Comparison of ENCODE assay signal across 18 cellular contexts in the genomic region with DNA sequence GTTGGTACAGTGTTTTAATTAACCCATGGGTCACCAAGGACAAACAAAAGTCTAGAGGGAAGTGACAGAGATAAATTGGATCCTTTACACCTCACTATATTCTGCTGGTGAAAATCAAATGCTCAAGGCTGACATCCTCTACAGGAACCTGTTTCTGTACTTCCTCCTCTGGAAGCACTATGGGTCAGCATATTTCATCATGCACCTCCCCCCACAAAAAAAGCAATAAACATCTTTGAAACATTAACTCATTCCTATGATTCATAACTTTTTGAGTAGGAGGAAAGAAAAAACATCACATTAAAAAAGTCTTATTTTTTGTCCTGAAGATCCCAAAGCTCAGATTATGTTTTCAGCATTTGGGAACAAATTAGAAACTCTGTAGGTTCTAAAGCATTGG.
DNase-seq lines count a peak whose midpoint lies in the region; ATAC-seq and TF ChIP-seq lines count a peak whose summit lies in the region.
"Had no signal": no experiment of that assay in that cellular context is flagged by ENCODE, and none has a peak within 500 bp of the region (broad histone marks: within the 10 kb centered on the region; RNA-seq: fewer than 3 reads in every experiment).

No MANE protein-coding gene starts in this region.

- TF ChIP-seq CTCF in ascending aorta (IDR thresholded peaks at IDR 0.05) (no peak), omental fat pad (IDR thresholded peaks at IDR 0.05) (no peak)

- no peaks in the 10 kb centered on the region for H3K9me3 ChIP-seq in MG63
- no peaks in the 10 kb centered on the region for H3K9me3 ChIP-seq in ascending aorta
- H3K9me3 ChIP-seq: A549 had no signal

- no peak overlapping the region for H3K4me3 ChIP-seq in MG63
- H3K4me3 ChIP-seq in ascending aorta: no peak overlapping the region
- H3K4me3 ChIP-seq: A549, SK-N-MC had no signal

- no peak for ATAC-seq in omental fat pad (ENCODE audit: low FRiP score)
- ATAC-seq: A549, PC-3 had no signal

- H3K27ac ChIP-seq in ascending aorta: no peak overlapping the region
- H3K27ac ChIP-seq: A549, KMS-11, SK-N-MC had no signal

- H3K36me3 ChIP-seq in MG63 (no peaks in the 10 kb centered on the region), ascending aorta (no peaks in the 10 kb centered on the region)

- H3K4me1 ChIP-seq in ascending aorta: peaks cover 2 to 3% of the 10 kb centered on the region in 2 donors
- H3K4me1 ChIP-seq: A549 had no signal

- intact Hi-C loops in ascending aorta (cut with DNase I): no loop called here

- DNase-seq in GM03348 (ENCODE audit: low spot score) (peak; percentile 12), MG63 (peak; percentile 3), amniotic epithelial cell (ENCODE audit: low read depth) (peak; percentile 77), kidney tubule cell (ENCODE audit: low spot score) (peak; percentile 8), dermis blood vessel endothelial cell (no peak), ascending aorta (ENCODE audit: low spot score in 2 of 2) (no peak), omental fat pad (ENCODE audit: low spot score) (no peak), amniotic stem cell (lab: John Stamatoyannopoulos, UW) (no peak)
- DNase-seq: COR-L47, DMS153, NCI-H146, NCI-H2081 treated with DMSO at 0.1 percent for 48 hours, NCI-H2227 treated with DMSO at 0.1 percent for 48 hours, NCI-H526, PC-3 had no signal

- H3K27me3 ChIP-seq in MG63: no peaks in the 10 kb centered on the region
- H3K27me3 ChIP-seq in ascending aorta: no peaks in the 10 kb centered on the region

Comparison
In these comparisons a context has a peak if more than half of its experiments do, and no peak if none do; other contexts are left out.
1. DNase-seq: peak in GM03348 (single experiment), MG63 (single experiment), amniotic epithelial cell (single experiment) and kidney tubule cell (single experiment); none in dermis blood vessel endothelial cell (single experiment), ascending aorta (0 of 2), omental fat pad (single experiment) and amniotic stem cell (single experiment).